In the genomic region with DNA sequence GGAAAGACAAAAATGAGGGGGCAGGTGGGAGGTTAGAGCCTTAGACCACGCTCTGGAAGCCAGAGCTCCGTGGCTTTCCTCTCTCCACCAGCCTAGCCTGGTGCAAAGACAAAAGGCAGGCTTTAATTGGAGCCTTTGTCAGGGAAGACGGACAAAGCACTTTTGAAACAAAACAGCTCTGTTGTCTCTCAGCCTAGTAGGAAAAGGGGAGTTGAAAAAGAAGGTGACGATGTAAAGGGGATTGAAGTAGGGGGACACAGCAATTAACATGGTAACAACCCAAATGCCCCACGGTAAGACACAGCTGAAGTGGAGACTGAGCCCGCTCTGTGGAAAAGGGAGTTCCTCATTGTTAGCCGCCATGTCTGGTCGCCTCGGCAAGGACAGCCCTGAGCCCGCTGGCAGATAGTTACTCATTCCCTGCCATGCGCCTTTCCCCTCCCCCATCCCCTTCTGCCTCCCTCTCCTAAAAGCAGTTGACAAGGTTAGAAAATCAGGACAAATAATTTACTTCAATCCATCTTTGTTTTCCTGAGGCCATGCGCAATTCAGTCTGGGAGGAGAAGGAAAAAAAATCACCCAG, we compare ENCODE assay signal across 9 cellular contexts.
A peak's percentile ranks its signal among the peaks of the same experiment; 100 is the strongest.
DNase-seq lines count a peak whose midpoint lies in the region; ATAC-seq and TF ChIP-seq lines count a peak whose summit lies in the region.
"Had no signal": no experiment of that assay in that cellular context is flagged by ENCODE, and none has a peak within 500 bp of the region (broad histone marks: within the 10 kb centered on the region; RNA-seq: fewer than 3 reads in every experiment).

No MANE protein-coding gene starts in this region.

- no peaks in the 10 kb centered on the region for H3K9me3 Mint-ChIP-seq in type B pancreatic cell

- ATAC-seq in DND-41 (ENCODE audit: insufficient read depth, low read depth) (no peak), GM18870 (IDR thresholded peaks at IDR 0.05; ENCODE audit: unreplicated experiment) (no peak), HG03108 (IDR thresholded peaks at IDR 0.05; ENCODE audit: unreplicated experiment) (no peak)

- H3K4me3 ChIP-seq in DND-41 (ENCODE audit: low read depth in 1 of 2, low read length in 2 of 2) = no peak overlapping the region
- H3K4me3 ChIP-seq in OCI-LY3 (ENCODE audit: low read length) = no peak overlapping the region
- peak overlapping the region; percentile 26 for H3K4me3 ChIP-seq in left ventricle myocardium inferior

- no peak overlapping the region for H3K27ac Mint-ChIP-seq in type B pancreatic cell

- peak overlapping the region; percentile 22 for H3K4me2 ChIP-seq in DND-41 (ENCODE audit: insufficient read depth, low read length)
- peak overlapping the region; percentile 60 for H3K4me2 ChIP-seq in OCI-LY3 (ENCODE audit: low read length)

- intact Hi-C loops in left ventricle myocardium inferior (cut with micrococcal nuclease) (no loop called here), posterior cingulate gyrus (cut with DNase I) (loop anchor here (2.0 kb wide), 1 partner anchor 61 kb away; no protein-coding TSS in a partner anchor)

- no peaks in the 10 kb centered on the region for H3K27me3 Mint-ChIP-seq in type B pancreatic cell

- no peak overlapping the region for H3K4me3 Mint-ChIP-seq in type B pancreatic cell

- H3K4me1 ChIP-seq in DND-41 (ENCODE audit: insufficient read depth, low read length) (peaks cover 77% of the 10 kb centered on the region), OCI-LY3 (ENCODE audit: low read length) (peaks cover 9% of the 10 kb centered on the region; the same call in 1 of the 2 replicates), left ventricle myocardium inferior (peaks cover 100% of the 10 kb centered on the region)

- H2AFZ ChIP-seq in DND-41 (ENCODE audit: low read depth, low read length) = no peak overlapping the region
- no peak overlapping the region for H2AFZ ChIP-seq in OCI-LY3 (ENCODE audit: low read depth, low read length)

- H3K9me3 ChIP-seq in DND-41 (ENCODE audit: insufficient read depth, low read length, severe bottlenecking) = no peaks in the 10 kb centered on the region
- H3K9me3 ChIP-seq in OCI-LY3 (ENCODE audit: insufficient read depth, low read length) = no peaks in the 10 kb centered on the region
- H3K9me3 ChIP-seq in left ventricle myocardium inferior (replicated peaks) = no peaks in the 10 kb centered on the region

- peaks cover 40% of the 10 kb centered on the region for H3K4me1 Mint-ChIP-seq in type B pancreatic cell (ENCODE audit: unreplicated experiment)

- no peaks in the 10 kb centered on the region for H3K79me2 ChIP-seq in DND-41 (ENCODE audit: insufficient read depth, low read length)
- H3K79me2 ChIP-seq in OCI-LY3 (ENCODE audit: low read length) = no peaks in the 10 kb centered on the region

- H3K9ac ChIP-seq in DND-41 (ENCODE audit: low read depth, low read length) = peak overlapping the region; percentile 33; the same call in 1 of the 2 replicates
- no peak overlapping the region for H3K9ac ChIP-seq in OCI-LY3 (ENCODE audit: low read length)

- H3K27me3 ChIP-seq in DND-41 (ENCODE audit: insufficient read depth, low read length, poor library complexity) (no peaks in the 10 kb centered on the region), OCI-LY3 (ENCODE audit: low read depth, low read length) (no peaks in the 10 kb centered on the region), left ventricle myocardium inferior (ENCODE audit: low read depth) (no peaks in the 10 kb centered on the region)

- DNase-seq in DND-41 = peak; percentile 41
- no peak for DNase-seq in left ventricle myocardium inferior
- peak in 7 of 10 donors; percentile 40 to 92 (median 61) for DNase-seq in posterior cingulate gyrus
- no peak for DNase-seq in DMS153 (lab: John Stamatoyannopoulos, UW)
- DNase-seq in type B pancreatic cell (ENCODE audit: extremely low spot score, unreplicated experiment) = no peak
- DNase-seq: activated CD8-positive, alpha-beta memory T cell treated with anti-CD3 and anti-CD28 coated beads for 24 hours had no signal

- peaks cover 6% of the 10 kb centered on the region; the same call in 1 of the 2 replicates for H4K20me1 ChIP-seq in DND-41 (ENCODE audit: insufficient read depth, low read length)
- no peaks in the 10 kb centered on the region for H4K20me1 ChIP-seq in OCI-LY3 (ENCODE audit: insufficient read depth, low read length)

- H3K27ac ChIP-seq in DND-41 (ENCODE audit: low read length) (peak overlapping the region; percentile 78), OCI-LY3 (ENCODE audit: low read length) (no peak overlapping the region), left ventricle myocardium inferior (replicated peaks) (peak overlapping the region; percentile 92)

- TF ChIP-seq CTCF in DND-41 (IDR thresholded peaks at IDR 0.05; ENCODE audit: borderline replicate concordance, extremely low read depth, low read length, poor library complexity, severe bottlenecking) = no peak
- TF ChIP-seq CTCF in OCI-LY3 (IDR thresholded peaks at IDR 0.05; ENCODE audit: low read depth, low read length) = no peak
- TF ChIP-seq CTCF in left ventricle myocardium inferior (IDR thresholded peaks at IDR 0.05; ENCODE audit: borderline replicate concordance) = no peak
- TF ChIP-seq CTCF in type B pancreatic cell (conservative IDR thresholded peaks at IDR 0.05) = no peak

- no peaks in the 10 kb centered on the region for H3K36me3 Mint-ChIP-seq in type B pancreatic cell

- H3K36me3 ChIP-seq in DND-41 (ENCODE audit: insufficient read depth, low read length) (peaks cover 3% of the 10 kb centered on the region; the same call in 1 of the 2 replicates), OCI-LY3 (replicated peaks; ENCODE audit: low read depth, low read length) (no peaks in the 10 kb centered on the region), left ventricle myocardium inferior (peaks cover 14% of the 10 kb centered on the region)

Comparison
In these comparisons a context has a peak if more than half of its experiments do, and no peak if none do; other contexts are left out.
1. DNase-seq: peak in DND-41 (single experiment) and posterior cingulate gyrus (7 of 10); none in left ventricle myocardium inferior (single experiment), DMS153 (single experiment) and type B pancreatic cell (single experiment).